Comparison of ENCODE assay signal across 14 cellular contexts in the genomic region with DNA sequence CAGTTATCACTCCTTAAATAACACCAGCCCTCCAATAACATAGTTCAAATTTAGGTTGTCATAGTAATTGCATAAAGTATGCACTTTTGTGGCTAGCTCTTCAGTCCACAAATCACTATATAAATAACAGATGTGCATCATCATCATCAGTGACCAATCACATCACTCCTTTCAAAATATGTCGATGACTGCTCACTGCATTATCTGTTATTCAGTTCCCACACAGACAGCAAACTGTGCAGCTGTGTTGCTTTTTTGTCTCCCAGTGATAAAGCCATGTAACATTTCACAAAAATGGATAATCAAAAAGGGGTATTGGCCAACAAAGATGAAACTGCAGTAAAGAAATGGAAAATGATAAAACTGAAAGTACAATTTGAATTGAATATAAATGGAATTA.
DNase-seq lines count a peak whose midpoint lies in the region.
"Had no signal": no experiment of that assay in that cellular context is flagged by ENCODE, and none has a peak within 500 bp of the region (broad histone marks: within the 10 kb centered on the region; RNA-seq: fewer than 3 reads in every experiment).

No MANE protein-coding gene starts in this region.

- peak; percentile 85 for DNase-seq in GM04503 (ENCODE audit: low read depth)
- peak; percentile 82 for DNase-seq in RPMI7951 (ENCODE audit: low read depth)
- DNase-seq in fibroblast of gingiva (ENCODE audit: low read depth): peak; percentile 96
- DNase-seq in smooth muscle cell of the brain vasculature (ENCODE audit: low read depth, low spot score): peak; percentile 79
- no peak for DNase-seq in NCI-H345 (lab: John Stamatoyannopoulos, UW)
- DNase-seq in epidermal melanocyte (ENCODE audit: insufficient read length, low spot score): no peak
- no peak for DNase-seq in NCI-H69 (lab: John Stamatoyannopoulos, UW)
- DNase-seq: activated naive CD8-positive, alpha-beta T cell treated with anti-CD3 and anti-CD28 coated beads, Interleukin-2, amount 50 U/mL, for 24 hours; DMS 273 treated with DMSO at 0.1 percent for 48 hours; effector CD4-positive, alpha-beta T cell; heart right ventricle; left ventricle myocardium superior; NCI-H510A; testis had no signal

Comparison
In these comparisons a context has a peak if more than half of its experiments do, and no peak if none do; other contexts are left out.
1. DNase-seq: peak in GM04503 (single experiment), RPMI7951 (single experiment), fibroblast of gingiva (single experiment) and smooth muscle cell of the brain vasculature (single experiment); none in NCI-H345 (single experiment), epidermal melanocyte (single experiment) and NCI-H69 (single experiment).